ENCODE assay signal across 14 cellular contexts in the genomic region with DNA sequence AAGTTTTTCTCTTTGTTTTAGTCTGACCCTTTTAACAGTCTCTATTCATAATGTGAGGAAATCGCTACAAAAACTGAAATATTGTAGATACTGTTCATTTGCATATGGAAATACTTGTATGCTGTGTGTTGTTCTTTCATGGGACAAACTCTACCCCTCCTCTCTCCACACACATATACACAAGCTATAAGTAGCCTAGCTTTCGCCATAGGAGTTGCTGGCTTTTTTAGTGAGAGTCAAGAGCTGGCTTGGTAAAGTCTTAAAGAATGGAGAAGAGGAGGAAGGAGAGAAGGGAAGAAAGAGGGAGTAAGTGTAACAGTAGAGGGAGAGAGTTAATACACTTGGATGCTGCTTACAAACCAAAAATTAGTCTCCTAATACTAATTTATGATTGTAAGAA.
DNase-seq lines count a peak whose midpoint lies in the region; ATAC-seq, FAIRE-seq and TF ChIP-seq lines count a peak whose summit lies in the region.
"Had no signal": no experiment of that assay in that cellular context is flagged by ENCODE, and none has a peak within 500 bp of the region (broad histone marks: within the 10 kb centered on the region; RNA-seq: fewer than 3 reads in every experiment).

No MANE protein-coding gene starts in this region.

- FAIRE-seq in GM12892 (lab: Jason Lieb, UNC), result peak; percentile 67

- TF ChIP-seq CTCF in OCI-LY1 (IDR thresholded peaks at IDR 0.05; ENCODE audit: low read length), result no peak
- no peak for TF ChIP-seq CTCF in body of pancreas (IDR thresholded peaks at IDR 0.05)

- H3K27me3 ChIP-seq in OCI-LY1 (ENCODE audit: insufficient read depth, low read length) (no peaks in the 10 kb centered on the region), body of pancreas (no peaks in the 10 kb centered on the region)
- H3K27me3 ChIP-seq: BLaER1 had no signal

- H3K4me2 ChIP-seq in OCI-LY1 (ENCODE audit: low read length), result peak overlapping the region; percentile 54
- H3K4me2 ChIP-seq: BLaER1 had no signal

- ATAC-seq in body of pancreas (no peak), GM19455 (IDR thresholded peaks at IDR 0.05; ENCODE audit: unreplicated experiment) (no peak)
- ATAC-seq: CD8-positive, alpha-beta T cell had no signal

- peaks cover 4% of the 10 kb centered on the region; the same call in 1 of the 2 replicates for H3K79me2 ChIP-seq in OCI-LY1 (ENCODE audit: insufficient read depth, low read length)

- H3K9me3 ChIP-seq in OCI-LY1 (ENCODE audit: low read length), result no peaks in the 10 kb centered on the region
- H3K9me3 ChIP-seq in body of pancreas, result no peaks in the 10 kb centered on the region
- H3K9me3 ChIP-seq: BLaER1, HAP-1 had no signal

- peak overlapping the region; percentile 47 for H3K9ac ChIP-seq in OCI-LY1 (ENCODE audit: low read length)
- H3K9ac ChIP-seq: BLaER1, GM23248 had no signal

- H3K4me1 ChIP-seq in OCI-LY1 (ENCODE audit: insufficient read depth, low read length, severe bottlenecking) (peaks cover 97% of the 10 kb centered on the region), body of pancreas (no peaks in the 10 kb centered on the region)

- H3K4me3 ChIP-seq in OCI-LY1 (ENCODE audit: low read depth, low read length, poor library complexity, severe bottlenecking) (peak overlapping the region; percentile 36), body of pancreas (no peak overlapping the region)
- H3K4me3 ChIP-seq: BLaER1, GM23248, HAP-1 had no signal

- H3K27ac ChIP-seq in OCI-LY1 (ENCODE audit: low read depth, low read length, poor library complexity, severe bottlenecking) (peak overlapping the region; percentile 94), body of pancreas (no peak overlapping the region)
- H3K27ac ChIP-seq: BLaER1, GM23248 had no signal

- H3K36me3 ChIP-seq in OCI-LY1 (ENCODE audit: insufficient read depth, low read length) (peaks cover 25% of the 10 kb centered on the region), body of pancreas (replicated peaks in 1 of 2; ENCODE audit: insufficient read depth in 1 of 2, low read depth in 2 of 2) (no peaks in the 10 kb centered on the region)
- H3K36me3 ChIP-seq: BLaER1, HAP-1 had no signal

- H2AFZ ChIP-seq in OCI-LY1 (ENCODE audit: low read length), result no peak overlapping the region
- H2AFZ ChIP-seq: GM23248 had no signal

- WGBS in body of pancreas, 2 donors, result 93 to 98% methylated on average over 2 of the region's 2 CpGs

- H4K20me1 ChIP-seq in OCI-LY1 (ENCODE audit: insufficient read depth, low read length), result no peaks in the 10 kb centered on the region
- H4K20me1 ChIP-seq: BLaER1 had no signal

- DNase-seq in GM12892 (ENCODE audit: insufficient read length) (no peak), NAMALWA (ENCODE audit: low spot score) (peak; percentile 82), body of pancreas (no peak), iPS-NIHi11 (ENCODE audit: low spot score) (no peak), iPS-NIHi7 (ENCODE audit: extremely low spot score) (no peak)
- DNase-seq: 8988T; Calu3; CD8-positive, alpha-beta T cell; DMS79 treated with DMSO at 0.1 percent for 48 hours; GM23248 had no signal

- H3K9me2 ChIP-seq in OCI-LY1 (ENCODE audit: low read depth, low read length), result no peaks in the 10 kb centered on the region

- TF ChIP-seq POLR2A in GM12892 (IDR thresholded peaks at IDR 0.05; ENCODE audit: low read depth, low read length), result no peak
- TF ChIP-seq POLR2A in body of pancreas (IDR thresholded peaks at IDR 0.05), result no peak

- intact Hi-C loops in body of pancreas (cut with DNase I), result no loop called here

- H3F3A ChIP-seq in OCI-LY1 (ENCODE audit: insufficient read depth, low read length), result no peaks in the 10 kb centered on the region; the same call in 1 of the 2 replicates
